ENCODE assay signal across 22 cellular contexts in the genomic region with DNA sequence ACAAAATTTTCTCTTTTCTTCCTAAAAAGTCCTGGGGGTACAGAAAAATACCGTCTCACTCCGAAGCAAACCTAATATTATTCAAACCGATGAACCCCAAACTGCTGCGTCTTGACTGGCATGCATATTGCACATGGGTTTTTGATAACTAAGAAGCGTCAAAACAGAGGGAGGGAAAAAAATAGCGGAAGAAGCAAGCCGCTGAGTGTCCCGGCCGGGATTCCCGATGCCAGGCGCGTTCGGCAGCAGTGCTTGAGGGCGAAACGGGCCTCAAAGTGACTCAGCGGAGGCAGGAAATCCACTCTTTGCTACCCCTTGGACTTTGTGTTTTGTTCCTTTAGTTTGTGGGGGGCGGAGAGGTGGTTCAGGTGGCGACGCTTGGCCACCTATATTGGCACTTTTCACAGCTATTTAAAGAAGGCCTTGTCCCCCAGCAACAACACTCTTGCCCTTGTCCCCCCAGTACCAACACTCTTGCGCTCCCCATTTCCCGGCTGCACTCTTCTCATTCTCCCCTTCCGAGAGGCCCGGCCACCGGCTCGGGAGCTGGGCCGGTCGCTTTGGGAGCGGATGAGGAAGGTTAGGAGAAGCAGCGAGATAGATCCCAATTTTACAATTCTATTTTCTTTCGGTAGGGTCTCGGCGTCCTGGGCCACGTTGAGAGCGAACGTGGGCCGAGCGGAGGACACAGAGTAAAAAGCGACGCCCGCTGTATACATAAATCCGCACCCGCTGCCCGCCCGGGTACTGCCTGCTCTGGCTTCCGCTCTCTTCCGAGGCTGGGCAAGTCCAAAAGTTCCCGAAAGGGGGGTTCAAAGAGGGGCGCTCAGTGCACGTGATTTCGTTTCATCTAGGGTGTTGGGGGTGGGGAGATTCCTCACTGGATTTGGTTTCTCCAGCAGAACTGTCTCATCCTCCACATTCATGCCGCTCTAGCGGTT. TPM values are rescaled to one million over a fixed set of nuclear protein-coding genes. Genes with fewer than 3 reads are reported as not detected.
DNase-seq lines count a peak whose midpoint lies in the region; ATAC-seq and TF ChIP-seq lines count a peak whose summit lies in the region.
"Had no signal": no experiment of that assay in that cellular context is flagged by ENCODE, and none has a peak within 500 bp of the region (broad histone marks: within the 10 kb centered on the region; RNA-seq: fewer than 3 reads in every experiment).

No MANE protein-coding gene starts in this region.

- POLR2A ChIA-PET in activated CD4-positive, alpha-beta T cell treated with anti-CD3 and anti-CD28 coated beads, Interleukin-2, amount 10 ng/mL, durations not matched to agents 7 days and 5 days (lab: Charles Lee): no interaction called here
- POLR2A ChIA-PET in CD8-positive, alpha-beta T cell (lab: Charles Lee): no interaction called here

- H2BK12ac ChIP-seq in neuronal stem cell (ENCODE audit: low read length): no peak overlapping the region

- no peak overlapping the region for H3K9ac ChIP-seq in HUES6 (ENCODE audit: low read length)
- H3K9ac ChIP-seq in neuronal stem cell (ENCODE audit: low read depth, low read length, poor library complexity): peak overlapping the region; percentile 30

- CTCF ChIA-PET in activated CD4-positive, alpha-beta T cell treated with anti-CD3 and anti-CD28 coated beads, Interleukin-2, amount 10 ng/mL, durations not matched to agents 7 days and 5 days (lab: Charles Lee): no interaction called here
- CTCF ChIA-PET in CD8-positive, alpha-beta T cell (lab: Charles Lee): interaction anchor here (0.6 to 2.4 kb wide), 2 partner anchors 13 to 15 kb away, joined by 3 to 14 read pairs; no protein-coding TSS in a partner anchor

- H3K4me1 ChIP-seq in HUES6 (ENCODE audit: control insufficient read depth, insufficient read depth, low read length): peaks cover 48% of the 10 kb centered on the region
- peaks cover 0 to 25% of the 10 kb centered on the region in 2 donors for H3K4me1 ChIP-seq in neuronal stem cell (ENCODE audit: control insufficient read depth in 2 of 2, insufficient read depth in 1 of 2, low read depth in 1 of 2, low read length in 2 of 2)
- no peaks in the 10 kb centered on the region for H3K4me1 ChIP-seq in CD8-positive, alpha-beta T cell (ENCODE audit: insufficient read depth, low read length)
- H3K4me1 ChIP-seq: prostate gland had no signal

- peak overlapping the region; percentile 73 for H3K4me2 ChIP-seq in neuronal stem cell (ENCODE audit: insufficient read depth, low read length, poor library complexity, severe bottlenecking)
- H3K4me2 ChIP-seq: A549 had no signal

- H3K23ac ChIP-seq in neuronal stem cell (ENCODE audit: low read depth, low read length, poor library complexity): no peak overlapping the region

- H2BK120ac ChIP-seq in neuronal stem cell (ENCODE audit: low read depth, low read length): no peak overlapping the region

- DNase-seq in activated CD4-positive, alpha-beta T cell treated with anti-CD3 and anti-CD28 coated beads, Interleukin-2, amount 10 ng/mL, durations not matched to agents 7 days and 5 days: no peak
- no peak for DNase-seq in activated CD4-positive, alpha-beta T cell treated with anti-CD3 and anti-CD28 coated beads, Interleukin-2, amount 50 U/mL, for 1 hour
- DNase-seq in glutamatergic neuron (peak; percentile 31), neuronal stem cell (ENCODE audit: low spot score) (no peak), globus pallidus (ENCODE audit: low spot score) (no peak), AG20443 (ENCODE audit: low spot score) (no peak)
- no peak for DNase-seq in CD8-positive, alpha-beta T cell
- DNase-seq: activated CD8-positive, alpha-beta memory T cell treated with anti-CD3 and anti-CD28 coated beads for 24 hours; activated gamma-delta T cell treated with Interleukin-2 at 50 U/mL for 16 hours; head of caudate nucleus; KG1; left colon; NCI-H1105; NCI-H2171 treated with DMSO at 0.1 percent for 48 hours; stimulated activated CD4-positive, alpha-beta T cell treated with anti-CD3 and anti-CD28 coated beads, Interleukin-12 subunit alpha, Interleukin-12 subunit beta, amount 100 ng/mL, for 4 hours had no signal

- no peak for TF ChIP-seq CTCF in glutamatergic neuron (IDR thresholded peaks at IDR 0.05; ENCODE audit: partially characterized antibody, unreplicated experiment)
- no peak for TF ChIP-seq CTCF in CD8-positive, alpha-beta T cell (IDR thresholded peaks at IDR 0.05)

- intact Hi-C loops in CD8-positive, alpha-beta T cell (cut with DNase I, micrococcal nuclease): no loop called here

- no peaks in the 10 kb centered on the region for H3K9me3 Mint-ChIP-seq in activated CD4-positive, alpha-beta T cell treated with anti-CD3 and anti-CD28 coated beads, Interleukin-2, amount 10 ng/mL, durations not matched to agents 7 days and 5 days
- H3K9me3 Mint-ChIP-seq in glutamatergic neuron (ENCODE audit: unreplicated experiment): peaks cover 9% of the 10 kb centered on the region
- H3K9me3 Mint-ChIP-seq in CD8-positive, alpha-beta T cell: no peaks in the 10 kb centered on the region
- H3K9me3 Mint-ChIP-seq: stimulated activated naive CD8-positive, alpha-beta T cell treated with anti-CD3 and anti-CD28 coated beads, Interleukin-15, Interleukin-2, amounts not matched to agents 100 ng/mL and 50 ng/mL, for 24 hours had no signal

- H2BK15ac ChIP-seq in neuronal stem cell (ENCODE audit: low read length): peak overlapping the region; percentile 33

- H3K9me3 ChIP-seq in HUES6 (ENCODE audit: control insufficient read depth, insufficient read depth, low read depth, low read length) (no peaks in the 10 kb centered on the region), neuronal stem cell (replicated peaks in 1 of 2; ENCODE audit: control insufficient read depth in 2 of 2, insufficient read depth in 1 of 2, low read depth in 1 of 2, low read length in 2 of 2) (no peaks in the 10 kb centered on the region)
- H3K9me3 ChIP-seq in CD8-positive, alpha-beta T cell (ENCODE audit: low read length): no peaks in the 10 kb centered on the region
- H3K9me3 ChIP-seq: A549, prostate gland had no signal

- H3K27me3 ChIP-seq in HUES6 (ENCODE audit: control insufficient read depth, insufficient read depth, low read length): peaks cover 100% of the 10 kb centered on the region
- peaks cover 31 to 100% (median 62%) of the 10 kb centered on the region in 3 experiments for H3K27me3 ChIP-seq in neuronal stem cell (ENCODE audit: control insufficient read depth in 3 of 3, insufficient read depth in 3 of 3, low read depth in 1 of 3, low read length in 3 of 3)
- H3K27me3 ChIP-seq in CD8-positive, alpha-beta T cell (ENCODE audit: insufficient read depth, low read length): no peaks in the 10 kb centered on the region

- no peak overlapping the region for H4K8ac ChIP-seq in neuronal stem cell (ENCODE audit: low read depth, low read length)

- no CpG with 5 or more reads among the region's 52 CpGs for WGBS in neuronal stem cell (ENCODE audit: extremely low coverage in 2 of 2, insufficient read length in 2 of 2, insufficient replicate concordance in 1 of 2), 2 donors

- no peak overlapping the region for H2BK5ac ChIP-seq in neuronal stem cell (ENCODE audit: low read length)

- no peak overlapping the region for H3K4me3 Mint-ChIP-seq in activated CD4-positive, alpha-beta T cell treated with anti-CD3 and anti-CD28 coated beads, Interleukin-2, amount 10 ng/mL, durations not matched to agents 7 days and 5 days
- peak overlapping the region; percentile 75 for H3K4me3 Mint-ChIP-seq in glutamatergic neuron (ENCODE audit: unreplicated experiment)
- H3K4me3 Mint-ChIP-seq in CD8-positive, alpha-beta T cell: no peak overlapping the region
- H3K4me3 Mint-ChIP-seq: stimulated activated naive CD8-positive, alpha-beta T cell treated with anti-CD3 and anti-CD28 coated beads, Interleukin-15, Interleukin-2, amounts not matched to agents 100 ng/mL and 50 ng/mL, for 24 hours had no signal

- H3K18ac ChIP-seq in neuronal stem cell (ENCODE audit: low read length): peak overlapping the region; percentile 6

- no peak overlapping the region for H4K91ac ChIP-seq in neuronal stem cell (ENCODE audit: low read depth, low read length, poor library complexity)

- H3K36me3 ChIP-seq in HUES6 (ENCODE audit: control insufficient read depth, insufficient read depth, low read length) (no peaks in the 10 kb centered on the region), neuronal stem cell (replicated peaks in 1 of 2; ENCODE audit: control insufficient read depth in 2 of 2, insufficient read depth in 2 of 2, low read length in 2 of 2) (no peaks in the 10 kb centered on the region)
- H3K36me3 ChIP-seq in CD8-positive, alpha-beta T cell (ENCODE audit: insufficient read depth, low read length): no peaks in the 10 kb centered on the region
- H3K36me3 ChIP-seq: prostate gland had no signal

- no peak overlapping the region for H3K4ac ChIP-seq in neuronal stem cell (ENCODE audit: low read length)

- no peak overlapping the region for H2AFZ ChIP-seq in neuronal stem cell (ENCODE audit: low read length)

- ATAC-seq in CD8-positive, alpha-beta T cell: no peak
- ATAC-seq: esophagus mucosa had no signal

- H3K4me3 ChIP-seq in HUES6 (ENCODE audit: low read depth, low read length) (peak overlapping the region; percentile 67), neuronal stem cell (ENCODE audit: low read length in 2 of 2) (no peak overlapping the region)
- H3K4me3 ChIP-seq in CD8-positive, alpha-beta T cell (ENCODE audit: low read depth, low read length): no peak overlapping the region
- H3K4me3 ChIP-seq: A549, prostate gland had no signal

- no peaks in the 10 kb centered on the region for H3K36me3 Mint-ChIP-seq in activated CD4-positive, alpha-beta T cell treated with anti-CD3 and anti-CD28 coated beads, Interleukin-2, amount 10 ng/mL, durations not matched to agents 7 days and 5 days (ENCODE audit: low read depth)
- H3K36me3 Mint-ChIP-seq in glutamatergic neuron (ENCODE audit: unreplicated experiment): no peaks in the 10 kb centered on the region
- no peaks in the 10 kb centered on the region for H3K36me3 Mint-ChIP-seq in CD8-positive, alpha-beta T cell

- peaks cover 2% of the 10 kb centered on the region for H3K4me1 Mint-ChIP-seq in activated CD4-positive, alpha-beta T cell treated with anti-CD3 and anti-CD28 coated beads, Interleukin-2, amount 10 ng/mL, durations not matched to agents 7 days and 5 days
- H3K4me1 Mint-ChIP-seq in glutamatergic neuron (ENCODE audit: low read depth, unreplicated experiment): peaks cover 20% of the 10 kb centered on the region
- peaks cover 10% of the 10 kb centered on the region for H3K4me1 Mint-ChIP-seq in CD8-positive, alpha-beta T cell (ENCODE audit: low read depth)

- H3K79me1 ChIP-seq in neuronal stem cell (ENCODE audit: low read depth, low read length): no peaks in the 10 kb centered on the region

- peak overlapping the region; percentile 45 for H2AK5ac ChIP-seq in neuronal stem cell (ENCODE audit: low read depth, low read length)

- H3K27ac ChIP-seq in HUES6 (ENCODE audit: low read depth, low read length): no peak overlapping the region
- no peak overlapping the region for H3K27ac ChIP-seq in neuronal stem cell (replicated peaks; ENCODE audit: low read length)
- no peak overlapping the region for H3K27ac ChIP-seq in CD8-positive, alpha-beta T cell (ENCODE audit: low read depth, low read length)
- H3K27ac ChIP-seq: A549, HL-60, prostate gland, VCaP had no signal

- H3K27ac Mint-ChIP-seq in activated CD4-positive, alpha-beta T cell treated with anti-CD3 and anti-CD28 coated beads, Interleukin-2, amount 10 ng/mL, durations not matched to agents 7 days and 5 days: peak overlapping the region; percentile 63
- H3K27ac Mint-ChIP-seq in glutamatergic neuron (ENCODE audit: unreplicated experiment): no peak overlapping the region
- no peak overlapping the region for H3K27ac Mint-ChIP-seq in CD8-positive, alpha-beta T cell
- H3K27ac Mint-ChIP-seq: stimulated activated naive CD8-positive, alpha-beta T cell treated with anti-CD3 and anti-CD28 coated beads, Interleukin-15, Interleukin-2, amounts not matched to agents 100 ng/mL and 50 ng/mL, for 24 hours had no signal

- H3K14ac ChIP-seq in neuronal stem cell (ENCODE audit: low read length): no peak overlapping the region

- H3K27me3 Mint-ChIP-seq in activated CD4-positive, alpha-beta T cell treated with anti-CD3 and anti-CD28 coated beads, Interleukin-2, amount 10 ng/mL, durations not matched to agents 7 days and 5 days: peaks cover 88% of the 10 kb centered on the region
- peaks cover 30% of the 10 kb centered on the region for H3K27me3 Mint-ChIP-seq in glutamatergic neuron (ENCODE audit: unreplicated experiment)
- H3K27me3 Mint-ChIP-seq in CD8-positive, alpha-beta T cell (ENCODE audit: low read depth): peaks cover 66% of the 10 kb centered on the region

RNA-seq across cellular contexts. Expression of a gene that starts 2.5 kb away (rescaled TPM):
- total RNA-seq in activated CD4-positive, alpha-beta T cell treated with anti-CD3 and anti-CD28 coated beads, Interleukin-2, amount 10 ng/mL, durations not matched to agents 7 days and 5 days: not detected
- not detected for total RNA-seq in glutamatergic neuron (ENCODE audit: unreplicated experiment)
- polyA plus RNA-seq in neuronal stem cell (2013, experiment 1 of 2): 0.03 TPM
- polyA plus RNA-seq in neuronal stem cell (2013, experiment 2 of 2): 0.07 TPM
- total RNA-seq in CD8-positive, alpha-beta T cell: not detected
- polyA plus RNA-seq: A549 had no signal
